ENCODE assay signal across 1 cellular context in the genomic region with DNA sequence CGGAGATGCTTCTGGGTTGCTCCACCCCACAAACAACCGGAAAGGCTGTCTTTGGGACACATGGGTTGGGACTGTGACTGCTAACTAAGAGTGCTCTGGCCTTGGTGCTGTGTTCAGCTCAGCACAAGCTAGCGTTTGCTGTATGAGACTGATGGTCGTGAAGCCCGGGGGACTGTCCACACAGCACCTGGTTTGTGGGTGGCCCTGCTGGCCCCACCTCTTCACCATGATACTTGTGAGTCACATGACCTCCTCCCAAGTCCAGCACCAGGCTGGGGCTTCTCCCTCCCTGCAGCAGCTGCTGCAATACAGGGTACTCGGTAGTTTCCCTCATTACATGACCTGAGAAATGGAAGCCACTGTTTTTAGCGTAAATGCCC.
TF ChIP-seq lines count a peak whose summit lies in the region.

No MANE protein-coding gene starts in this region.

TF ChIP-seq in K562, 482 proteins besides CTCF, POLR2A, EP300 and RAD21 (continued from another document):
- TF ChIP-seq, protein P1, sequence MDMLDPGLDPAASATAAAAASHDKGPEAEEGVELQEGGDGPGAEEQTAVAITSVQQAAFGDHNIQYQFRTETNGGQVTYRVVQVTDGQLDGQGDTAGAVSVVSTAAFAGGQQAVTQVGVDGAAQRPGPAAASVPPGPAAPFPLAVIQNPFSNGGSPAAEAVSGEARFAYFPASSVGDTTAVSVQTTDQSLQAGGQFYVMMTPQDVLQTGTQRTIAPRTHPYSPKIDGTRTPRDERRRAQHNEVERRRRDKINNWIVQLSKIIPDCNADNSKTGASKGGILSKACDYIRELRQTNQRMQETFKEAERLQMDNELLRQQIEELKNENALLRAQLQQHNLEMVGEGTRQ (CRISPR knock-in tag; IDR thresholded peaks at IDR 0.05): peak; percentile 89
- peak; percentile 13; the same call in 1 of the 2 replicates for TF ChIP-seq ATF7 (IDR thresholded peaks at IDR 0.05)
- TF ChIP-seq, protein P2, sequence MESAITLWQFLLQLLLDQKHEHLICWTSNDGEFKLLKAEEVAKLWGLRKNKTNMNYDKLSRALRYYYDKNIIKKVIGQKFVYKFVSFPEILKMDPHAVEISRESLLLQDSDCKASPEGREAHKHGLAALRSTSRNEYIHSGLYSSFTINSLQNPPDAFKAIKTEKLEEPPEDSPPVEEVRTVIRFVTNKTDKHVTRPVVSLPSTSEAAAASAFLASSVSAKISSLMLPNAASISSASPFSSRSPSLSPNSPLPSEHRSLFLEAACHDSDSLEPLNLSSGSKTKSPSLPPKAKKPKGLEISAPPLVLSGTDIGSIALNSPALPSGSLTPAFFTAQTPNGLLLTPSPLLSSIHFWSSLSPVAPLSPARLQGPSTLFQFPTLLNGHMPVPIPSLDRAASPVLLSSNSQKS (CRISPR knock-in tag; IDR thresholded peaks at IDR 0.05): no peak
- no peak for TF ChIP-seq IFI16 (CRISPR knock-in tag; IDR thresholded peaks at IDR 0.05)
- TF ChIP-seq, protein P3, sequence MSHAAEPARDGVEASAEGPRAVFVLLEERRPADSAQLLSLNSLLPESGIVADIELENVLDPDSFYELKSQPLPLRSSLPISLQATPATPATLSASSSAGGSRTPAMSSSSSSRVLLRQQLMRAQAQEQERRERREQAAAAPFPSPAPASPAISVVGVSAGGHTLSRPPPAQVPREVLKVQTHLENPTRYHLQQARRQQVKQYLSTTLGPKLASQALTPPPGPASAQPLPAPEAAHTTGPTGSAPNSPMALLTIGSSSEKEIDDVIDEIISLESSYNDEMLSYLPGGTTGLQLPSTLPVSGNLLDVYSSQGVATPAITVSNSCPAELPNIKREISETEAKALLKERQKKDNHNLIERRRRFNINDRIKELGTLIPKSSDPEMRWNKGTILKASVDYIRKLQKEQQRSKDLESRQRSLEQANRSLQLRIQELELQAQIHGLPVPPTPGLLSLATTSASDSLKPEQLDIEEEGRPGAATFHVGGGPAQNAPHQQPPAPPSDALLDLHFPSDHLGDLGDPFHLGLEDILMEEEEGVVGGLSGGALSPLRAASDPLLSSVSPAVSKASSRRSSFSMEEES (CRISPR knock-in tag; IDR thresholded peaks at IDR 0.05): peak; percentile 98
- TF ChIP-seq CREM (IDR thresholded peaks at IDR 0.05; ENCODE audit: low read depth): peak; percentile 36; the same call in 1 of the 2 replicates
- no peak for TF ChIP-seq PHF21A (IDR thresholded peaks at IDR 0.05; ENCODE audit: borderline replicate concordance, low read depth)
- no peak for TF ChIP-seq WHSC1 (IDR thresholded peaks at IDR 0.05; ENCODE audit: low read length)
- peak in 1 of 2 experiments; percentile 70; a peak in 2 of 4 replicates for TF ChIP-seq MAZ (CRISPR knock-in tag; conservative IDR thresholded peaks at IDR 0.05 in 1 of 2, IDR thresholded peaks at IDR 0.05 in 1 of 2)
- TF ChIP-seq REST (CRISPR knock-in tag; IDR thresholded peaks at IDR 0.05; ENCODE audit: low read depth): 0 out of 2 replicates have a peak, but pooled peaks have one; percentile 55
- TF ChIP-seq ESRRA (IDR thresholded peaks at IDR 0.05; ENCODE audit: borderline replicate concordance, low read depth): peak; percentile 9; the same call in 1 of the 2 replicates
- TF ChIP-seq KDM2B (CRISPR knock-in tag; IDR thresholded peaks at IDR 0.05): no peak
- TF ChIP-seq RBM25 (IDR thresholded peaks at IDR 0.05; ENCODE audit: low read depth, low read length, severe bottlenecking): no peak
- TF ChIP-seq ZZZ3 (IDR thresholded peaks at IDR 0.05): no peak
